ENCODE assay signal across 8 cellular contexts in genomic region chr10:31708513-31708912, GRCh38.
DNase-seq lines count a peak whose midpoint lies in the region; ATAC-seq and TF ChIP-seq lines count a peak whose summit lies in the region.

No MANE protein-coding gene starts in this region.

- no peak overlapping the region for H4K91ac ChIP-seq in H9 (ENCODE audit: insufficient read length, low read depth, low read length)

- no peak overlapping the region for H3K4me3 Mint-ChIP-seq in activated CD4-positive, alpha-beta memory T cell treated with anti-CD3 and anti-CD28 coated beads for 36 hours
- H3K4me3 Mint-ChIP-seq in activated CD4-positive, alpha-beta memory T cell treated with anti-CD3 and anti-CD28 coated beads, Interleukin-2, amount 10 ng/mL, durations not matched to agents 7 days and 5 days = no peak overlapping the region
- H3K4me3 Mint-ChIP-seq in endothelial cell (ENCODE audit: unreplicated experiment) (peak overlapping the region; percentile 66), naive B cell (peak overlapping the region in 5 of 8 donors; percentile 28 to 88 (median 80)), type B pancreatic cell (no peak overlapping the region), H9 (no peak overlapping the region)

- H3K23ac ChIP-seq in H9 (ENCODE audit: insufficient read length, low read depth, low read length) = no peak overlapping the region

- ATAC-seq in naive B cell (ENCODE audit: low read depth in 2 of 2) = no peak

- no peak overlapping the region for H3T11ph ChIP-seq in H9 (ENCODE audit: low read length)

- H3K18ac ChIP-seq in H9 (ENCODE audit: insufficient read length, low read depth, low read length) = no peak overlapping the region

- H3K9me3 ChIP-seq in H9 (ENCODE audit: control insufficient read depth, low read depth, low read length) = peaks cover 4% of the 10 kb centered on the region

- intact Hi-C loops in activated CD4-positive, alpha-beta memory T cell treated with anti-CD3 and anti-CD28 coated beads for 36 hours (cut with micrococcal nuclease) = loop anchor here (5.0 to 10.0 kb wide), 3 partner anchors 364 to 676 kb away; partner anchors contain the start of gene ZNF438

- POLR2A ChIA-PET in activated CD4-positive, alpha-beta memory T cell treated with anti-CD3 and anti-CD28 coated beads for 36 hours (lab: Charles Lee) = no interaction called here
- POLR2A ChIA-PET in activated CD4-positive, alpha-beta memory T cell treated with anti-CD3 and anti-CD28 coated beads, Interleukin-2, amount 10 ng/mL, durations not matched to agents 7 days and 5 days (lab: Charles Lee) = interaction anchor here (1.4 kb wide), 1 partner anchor 51 kb away, joined by 5 read pairs; no protein-coding TSS in a partner anchor

- H2BK5ac ChIP-seq in H9 (ENCODE audit: insufficient read length, low read length) = no peak overlapping the region

- H3K23me2 ChIP-seq in H9 (ENCODE audit: insufficient read length, low read depth, low read length, poor library complexity, severe bottlenecking) = no peaks in the 10 kb centered on the region

- no peaks in the 10 kb centered on the region; the same call in 1 of the 2 replicates for H3K4me1 ChIP-seq in H9 (ENCODE audit: insufficient read depth, low read length)

- peak overlapping the region; percentile 84 for H3K27ac Mint-ChIP-seq in activated CD4-positive, alpha-beta memory T cell treated with anti-CD3 and anti-CD28 coated beads for 36 hours
- H3K27ac Mint-ChIP-seq in activated CD4-positive, alpha-beta memory T cell treated with anti-CD3 and anti-CD28 coated beads, Interleukin-2, amount 10 ng/mL, durations not matched to agents 7 days and 5 days = no peak overlapping the region
- peak overlapping the region; percentile 100 for H3K27ac Mint-ChIP-seq in endothelial cell (ENCODE audit: unreplicated experiment)
- peak overlapping the region in 2 of 6 donors; percentile 21 to 73 for H3K27ac Mint-ChIP-seq in naive B cell
- H3K27ac Mint-ChIP-seq in type B pancreatic cell = peak overlapping the region; percentile 36
- peak overlapping the region in 1 of 3 experiments; percentile 78; a peak in 1 of 7 replicates for H3K27ac Mint-ChIP-seq in H9

- H3K27me3 ChIP-seq in H9 (ENCODE audit: insufficient read depth, low read length) = no peaks in the 10 kb centered on the region

- H2BK20ac ChIP-seq in H9 (ENCODE audit: low read depth, low read length, poor library complexity, severe bottlenecking) = no peak overlapping the region

- H3K79me1 ChIP-seq in H9 (ENCODE audit: insufficient read depth, low read depth, low read length, poor library complexity, severe bottlenecking) = no peaks in the 10 kb centered on the region

- CTCF ChIA-PET in activated CD4-positive, alpha-beta memory T cell treated with anti-CD3 and anti-CD28 coated beads for 36 hours (lab: Charles Lee) = interaction anchor here (0.5 to 2.1 kb wide), 5 partner anchors 60 to 1038 kb away, joined by 3 to 5 read pairs (median 4); no protein-coding TSS in a partner anchor
- CTCF ChIA-PET in activated CD4-positive, alpha-beta memory T cell treated with anti-CD3 and anti-CD28 coated beads, Interleukin-2, amount 10 ng/mL, durations not matched to agents 7 days and 5 days (lab: Charles Lee) = interaction anchor here (1.3 kb wide), 1 partner anchor 99 kb away, joined by 4 read pairs; no protein-coding TSS in a partner anchor

- H3K4ac ChIP-seq in H9 (ENCODE audit: low read depth, low read length) = no peak overlapping the region

- H2BK12ac ChIP-seq in H9 (ENCODE audit: insufficient read length, low read depth, low read length) = no peak overlapping the region

- no peak overlapping the region for H3K14ac ChIP-seq in H9 (ENCODE audit: insufficient read depth, low read length)

- H3K27me3 Mint-ChIP-seq in activated CD4-positive, alpha-beta memory T cell treated with anti-CD3 and anti-CD28 coated beads for 36 hours = no peaks in the 10 kb centered on the region
- peaks cover 3% of the 10 kb centered on the region for H3K27me3 Mint-ChIP-seq in activated CD4-positive, alpha-beta memory T cell treated with anti-CD3 and anti-CD28 coated beads, Interleukin-2, amount 10 ng/mL, durations not matched to agents 7 days and 5 days
- H3K27me3 Mint-ChIP-seq in endothelial cell (ENCODE audit: unreplicated experiment) (peaks cover 17% of the 10 kb centered on the region), naive B cell (no peaks in the 10 kb centered on the region), type B pancreatic cell (no peaks in the 10 kb centered on the region), H9 (ENCODE audit: low read depth) (peaks cover 3% of the 10 kb centered on the region)

- H3K4me2 ChIP-seq in H9 (ENCODE audit: insufficient read depth, insufficient read length, low read length) = no peak overlapping the region

- no peak overlapping the region for H3K27ac ChIP-seq in H9 (ENCODE audit: insufficient read length, low read depth, low read length)

- peaks cover 24% of the 10 kb centered on the region for H3K4me1 Mint-ChIP-seq in activated CD4-positive, alpha-beta memory T cell treated with anti-CD3 and anti-CD28 coated beads for 36 hours (ENCODE audit: low read depth)
- H3K4me1 Mint-ChIP-seq in activated CD4-positive, alpha-beta memory T cell treated with anti-CD3 and anti-CD28 coated beads, Interleukin-2, amount 10 ng/mL, durations not matched to agents 7 days and 5 days = peaks cover 32% of the 10 kb centered on the region
- peaks cover 56% of the 10 kb centered on the region for H3K4me1 Mint-ChIP-seq in endothelial cell (ENCODE audit: unreplicated experiment)
- peaks cover 29 to 53% (median 46%) of the 10 kb centered on the region in 3 donors for H3K4me1 Mint-ChIP-seq in naive B cell
- peaks cover 26% of the 10 kb centered on the region for H3K4me1 Mint-ChIP-seq in type B pancreatic cell (ENCODE audit: unreplicated experiment)
- peaks cover 22 to 23% of the 10 kb centered on the region in 2 experiments for H3K4me1 Mint-ChIP-seq in H9

- no peak overlapping the region for H2AK5ac ChIP-seq in H9 (ENCODE audit: insufficient read length, low read length)

- H2AFZ ChIP-seq in H9 (ENCODE audit: low read length) = no peak overlapping the region

- DNase-seq in activated CD4-positive, alpha-beta memory T cell treated with anti-CD3 and anti-CD28 coated beads for 36 hours = no peak
- no peak for DNase-seq in activated CD4-positive, alpha-beta memory T cell treated with anti-CD3 and anti-CD28 coated beads, Interleukin-2, amount 10 ng/mL, durations not matched to agents 7 days and 5 days
- no peak for DNase-seq in endothelial cell (ENCODE audit: low spot score)
- no peak for DNase-seq in naive B cell
- no peak for DNase-seq in type B pancreatic cell (ENCODE audit: extremely low spot score, unreplicated experiment)
- DNase-seq in H9 = no peak
- DNase-seq in NCI-H2081 treated with DMSO at 0.1 percent for 48 hours (lab: John Stamatoyannopoulos, UW) = no peak
- DNase-seq in NCI-H2171 (lab: John Stamatoyannopoulos, UW) = no peak

- H4K8ac ChIP-seq in H9 (replicated peaks; ENCODE audit: insufficient read length, low read depth, low read length) = no peak overlapping the region

- TF ChIP-seq CTCF in endothelial cell (IDR thresholded peaks at IDR 0.05; ENCODE audit: unreplicated experiment) (no peak), type B pancreatic cell (conservative IDR thresholded peaks at IDR 0.05) (no peak), H9 (conservative IDR thresholded peaks at IDR 0.05) (no peak)

- WGBS in H9 (ENCODE audit: extremely low coverage, insufficient read length, low lambda C conversion rate) = no CpG with 5 or more reads among the region's 9 CpGs

- no peak overlapping the region for H3K9ac ChIP-seq in H9 (ENCODE audit: extremely low read depth, insufficient read length, low read length)

- no peak overlapping the region for H3K56ac ChIP-seq in H9 (ENCODE audit: insufficient read length, low read depth, low read length)

- H4K5ac ChIP-seq in H9 (ENCODE audit: insufficient read length, low read depth, low read length) = no peak overlapping the region

- H3K79me2 ChIP-seq in H9 (ENCODE audit: insufficient read depth, low read length) = no peaks in the 10 kb centered on the region

- H3K9me3 Mint-ChIP-seq in activated CD4-positive, alpha-beta memory T cell treated with anti-CD3 and anti-CD28 coated beads for 36 hours = peaks cover 26% of the 10 kb centered on the region
- peaks cover 23% of the 10 kb centered on the region for H3K9me3 Mint-ChIP-seq in activated CD4-positive, alpha-beta memory T cell treated with anti-CD3 and anti-CD28 coated beads, Interleukin-2, amount 10 ng/mL, durations not matched to agents 7 days and 5 days
- H3K9me3 Mint-ChIP-seq in endothelial cell (ENCODE audit: unreplicated experiment) = peaks cover 6% of the 10 kb centered on the region
- peaks cover 8 to 36% (median 22%) of the 10 kb centered on the region in 7 donors for H3K9me3 Mint-ChIP-seq in naive B cell
- peaks cover 12% of the 10 kb centered on the region for H3K9me3 Mint-ChIP-seq in type B pancreatic cell
- peaks cover 49% of the 10 kb centered on the region in 2 experiments for H3K9me3 Mint-ChIP-seq in H9

- no peak overlapping the region for H2BK15ac ChIP-seq in H9 (ENCODE audit: low read depth, low read length)

- H2BK120ac ChIP-seq in H9 (ENCODE audit: low read depth, low read length, poor library complexity, severe bottlenecking) = no peak overlapping the region

- no peaks in the 10 kb centered on the region for H4K20me1 ChIP-seq in H9 (ENCODE audit: control insufficient read depth, insufficient read depth, insufficient read length)

- H3K36me3 Mint-ChIP-seq in activated CD4-positive, alpha-beta memory T cell treated with anti-CD3 and anti-CD28 coated beads for 36 hours = peaks cover 6% of the 10 kb centered on the region
- peaks cover 10% of the 10 kb centered on the region for H3K36me3 Mint-ChIP-seq in activated CD4-positive, alpha-beta memory T cell treated with anti-CD3 and anti-CD28 coated beads, Interleukin-2, amount 10 ng/mL, durations not matched to agents 7 days and 5 days (ENCODE audit: low read depth)
- H3K36me3 Mint-ChIP-seq in endothelial cell (ENCODE audit: low read depth, unreplicated experiment) (peaks cover 40% of the 10 kb centered on the region), naive B cell (peaks cover 19 to 21% of the 10 kb centered on the region in 2 donors), type B pancreatic cell (peaks cover 3% of the 10 kb centered on the region), H9 (ENCODE audit: insufficient read depth in 1 of 3, low read depth in 3 of 3) (peaks cover 21 to 54% (median 23%) of the 10 kb centered on the region in 3 experiments)

Comparison
In these comparisons a context has a peak if more than half of its experiments do, and no peak if none do; other contexts are left out.
1. H3K4me3 Mint-ChIP-seq: peak in endothelial cell (single experiment) and naive B cell (5 of 8); none in activated CD4-positive, alpha-beta memory T cell treated with anti-CD3 and anti-CD28 coated beads for 36 hours (single experiment), activated CD4-positive, alpha-beta memory T cell treated with anti-CD3 and anti-CD28 coated beads, Interleukin-2, amount 10 ng/mL, durations not matched to agents 7 days and 5 days (single experiment), type B pancreatic cell (single experiment) and H9 (0 of 2).